8 cellular contexts compared by ENCODE assay signal in genomic region chr7:39948375-39948774, GRCh38. TPM values are rescaled to one million over a fixed set of nuclear protein-coding genes. Genes with fewer than 3 reads are reported as not detected.
DNase-seq lines count a peak whose midpoint lies in the region; ATAC-seq, FAIRE-seq and TF ChIP-seq lines count a peak whose summit lies in the region.

No MANE protein-coding gene starts in this region.

- H3K27me3 ChIP-seq in KMS-11 (ENCODE audit: insufficient read depth, low read depth) (no peaks in the 10 kb centered on the region), HepG2 (ENCODE audit: control insufficient read depth in 1 of 2, insufficient read depth in 2 of 2, low read length in 2 of 2) (no peaks in the 10 kb centered on the region; a peak in 1 of 5 replicates), tibial nerve (no peaks in the 10 kb centered on the region)

- peak overlapping the region; percentile 89 for H3K4me2 ChIP-seq in KMS-11
- peak overlapping the region; percentile 96 for H3K4me2 ChIP-seq in HepG2 (ENCODE audit: low read depth, low read length)

- in situ Hi-C loops in HepG2 (cut with HindIII; ENCODE audit: extremely low pct_ligation_motif_present, low pct_unique_long_range_greater_than_20kb), result no loop called here

- WGBS in HepG2 (ENCODE audit: low lambda C conversion rate), result 54% methylated on average over 8 of the region's 8 CpGs
- WGBS in tibial nerve, 2 donors, result 55 to 64% methylated on average over 8 of the region's 8 CpGs

- TF ChIP-seq POLR2A in HepG2 (IDR thresholded peaks at IDR 0.05; ENCODE audit: insufficient read depth in 1 of 2, low read depth in 2 of 2, low read length in 2 of 2) (no peak), tibial nerve (IDR thresholded peaks at IDR 0.05) (no peak)

- ATAC-seq in HepG2, result no peak
- no peak for ATAC-seq in GM18907 (IDR thresholded peaks at IDR 0.05; ENCODE audit: unreplicated experiment)
- ATAC-seq in GM21528 (IDR thresholded peaks at IDR 0.05; ENCODE audit: low FRiP score, unreplicated experiment), result no peak

- peaks cover 18% of the 10 kb centered on the region for H3K4me1 ChIP-seq in KMS-11 (ENCODE audit: low read depth, poor library complexity, severe bottlenecking)
- H3K4me1 ChIP-seq in HepG2 (ENCODE audit: insufficient read depth, low read length), result peaks cover 10% of the 10 kb centered on the region; the same call in 1 of the 2 replicates
- peaks cover 0 to 25% (median 11%) of the 10 kb centered on the region in 4 donors for H3K4me1 ChIP-seq in tibial nerve

- H4K20me1 ChIP-seq in KMS-11 (ENCODE audit: insufficient read depth), result peaks cover 17% of the 10 kb centered on the region
- H4K20me1 ChIP-seq in HepG2 (ENCODE audit: insufficient read depth, low read length), result peaks cover 21% of the 10 kb centered on the region

- no TSS peak for BruUV-seq in HepG2 (replicated peaks; lab: Mats Ljungman, UMichigan)

- intact Hi-C loops in HepG2 (cut with micrococcal nuclease; ENCODE audit: unreplicated experiment), result loop anchor here (2.0 kb wide), 2 partner anchors 52 to 186 kb away; partner anchors contain the start of genes MPLKIP and SUGCT

- H3K9ac ChIP-seq in KMS-11 (peak overlapping the region; percentile 91), HepG2 (ENCODE audit: insufficient read depth, low read depth, low read length) (peak overlapping the region; percentile 99)

- TF ChIP-seq EP300 in HepG2 (IDR thresholded peaks at IDR 0.05; ENCODE audit: low read depth in 2 of 2, low read length in 2 of 2), result no peak
- no peak for TF ChIP-seq EP300 in HepG2 (CRISPR knock-in tag; IDR thresholded peaks at IDR 0.05; ENCODE audit: borderline replicate concordance)
- TF ChIP-seq EP300 in tibial nerve (IDR thresholded peaks at IDR 0.05), result no peak

- CTCF ChIA-PET in HepG2 (lab: Yijun Ruan, JAX; ENCODE audit: low intra/inter-chr PET ratio, low total read pairs), result no interaction called here

- H2AFZ ChIP-seq in KMS-11 (ENCODE audit: low read depth) (peak overlapping the region; percentile 71), HepG2 (ENCODE audit: low read length) (no peak overlapping the region)

- peak overlapping the region; percentile 98 for H3K27ac ChIP-seq in KMS-11
- H3K27ac ChIP-seq in angular gyrus (ENCODE audit: low read depth, low read length), result peak overlapping the region; percentile 55
- H3K27ac ChIP-seq in HepG2 (ENCODE audit: extremely low read length, insufficient read depth, low read length), result peak overlapping the region; percentile 100
- H3K27ac ChIP-seq in tibial nerve, result peak overlapping the region; percentile 96 to 99 (median 99)

- POLR2A ChIA-PET in HepG2 (lab: Yijun Ruan, JAX), result interaction anchor here (0.7 to 1.6 kb wide), 7 partner anchors 8 to 186 kb away, joined by 3 to 5 read pairs (median 3); partner anchors contain the start of genes MPLKIP and SUGCT

- H3K79me2 ChIP-seq in KMS-11 (ENCODE audit: insufficient read depth, low read depth) (peaks cover 26% of the 10 kb centered on the region), HepG2 (ENCODE audit: insufficient read depth, low read length) (peaks cover 23% of the 10 kb centered on the region)

- H3K36me3 ChIP-seq in KMS-11 (ENCODE audit: insufficient read depth) (no peaks in the 10 kb centered on the region), HepG2 (replicated peaks in 1 of 2; ENCODE audit: control insufficient read depth in 1 of 2, insufficient read depth in 2 of 2, low read length in 2 of 2) (no peaks in the 10 kb centered on the region), tibial nerve (no peaks in the 10 kb centered on the region)

- peak; percentile 10 for DNase-seq in AG20443 (ENCODE audit: low spot score)
- DNase-seq in HepG2 (ENCODE audit: low spot score), result no peak
- no peak for DNase-seq in tibial nerve (ENCODE audit: low spot score in 2 of 2)
- DNase-seq in NOMO-1 treated with DMSO at 0.1 percent for 48 hours (lab: John Stamatoyannopoulos, UW; ENCODE audit: unreplicated experiment), result no peak

- H3K4me3 ChIP-seq in KMS-11 (IDR thresholded peaks at IDR 0.05; ENCODE audit: insufficient read depth, low read depth, low read length) (no peak overlapping the region), HepG2 (replicated peaks in 1 of 3; ENCODE audit: insufficient read depth in 1 of 3, low read depth in 2 of 3, low read length in 3 of 3) (peak overlapping the region; percentile 64 to 100 (median 89)), tibial nerve (peak overlapping the region; percentile 71 to 96 (median 89))

- FAIRE-seq in HepG2 (lab: Jason Lieb, UNC), result no peak

- H3K9me3 ChIP-seq in HepG2 (ENCODE audit: low read length), result no peaks in the 10 kb centered on the region
- no peaks in the 10 kb centered on the region for H3K9me3 ChIP-seq in tibial nerve

- no peak for TF ChIP-seq RAD21 in HepG2 (CRISPR knock-in tag; IDR thresholded peaks at IDR 0.05)

- TF ChIP-seq CTCF in KMS-11 (conservative IDR thresholded peaks at IDR 0.05; ENCODE audit: low read depth, low read length), result no peak
- TF ChIP-seq CTCF in HepG2 (CRISPR knock-in tag; IDR thresholded peaks at IDR 0.05), result no peak
- no peak for TF ChIP-seq CTCF in tibial nerve (IDR thresholded peaks at IDR 0.05)

TF ChIP-seq in HepG2, 621 proteins besides CTCF, POLR2A, EP300 and RAD21:
- TF ChIP-seq ZMYM3 (CRISPR knock-in tag; IDR thresholded peaks at IDR 0.05), result peak; percentile 49; the same call in 1 of the 2 replicates
- TF ChIP-seq RCOR2 (CRISPR knock-in tag; IDR thresholded peaks at IDR 0.05), result 0 out of 2 replicates have a peak, but pooled peaks have one; percentile 43
- TF ChIP-seq STAT5B (CRISPR knock-in tag; IDR thresholded peaks at IDR 0.05), result no peak
- TF ChIP-seq NKX3-1 (CRISPR knock-in tag; IDR thresholded peaks at IDR 0.05), result no peak
- TF ChIP-seq ZC3H4 (CRISPR knock-in tag; IDR thresholded peaks at IDR 0.05; ENCODE audit: borderline replicate concordance), result 0 out of 2 replicates have a peak, but pooled peaks have one; percentile 67
- TF ChIP-seq FOXO4 (CRISPR knock-in tag; conservative IDR thresholded peaks at IDR 0.05), result no peak
- 0 out of 2 replicates have a peak, but pooled peaks have one; percentile 43 for TF ChIP-seq ZMYM2 (CRISPR knock-in tag; IDR thresholded peaks at IDR 0.05)
- peak; percentile 97 for TF ChIP-seq ZNF770 (CRISPR knock-in tag; IDR thresholded peaks at IDR 0.05)

RNA-seq across cellular contexts. Expression of gene CDK13, which starts 1.7 kb away (rescaled TPM):
- total RNA-seq in HepG2 (2016; rRNA removed; fragmentation: Illumina TruSeq; extraction: Trizol) (35.0 and 40.9 TPM in 2 replicates), tibial nerve (100 to 1,000 TPM in 3 of 4 donors, 10 to 100 TPM in 1; 87.8 to 128 (median 114) TPM)
- 185 and 197 TPM in 2 replicates for total RNA-seq in HepG2 (2016; cell fraction: cytosol; rRNA removed; fragmentation: Illumina TruSeq; extraction: Trizol; ENCODE audit: low read depth)
- total RNA-seq in HepG2 (2016; cell fraction: insoluble cytoplasmic fraction; rRNA removed; fragmentation: Illumina TruSeq; extraction: Trizol), result 31.5 and 38.9 TPM in 2 replicates
- total RNA-seq in HepG2 (2016; cell fraction: membrane; rRNA removed; fragmentation: Illumina TruSeq; extraction: Trizol), result 96.5 and 112 TPM in 2 replicates
- 61.2 and 62.8 TPM in 2 replicates for total RNA-seq in HepG2 (2016; cell fraction: nucleus; rRNA removed; fragmentation: Illumina TruSeq; extraction: Trizol)
- 20.7 and 21.0 TPM in 2 replicates for polyA plus RNA-seq in HepG2 (2011; rRNA removed)
- polyA plus RNA-seq in HepG2 (2011; cell fraction: cytosol; rRNA removed), result 10.2 and 14.3 TPM in 2 replicates
- 27.6 and 31.2 TPM in 2 replicates for polyA plus RNA-seq in HepG2 (2011; cell fraction: nucleus; rRNA removed)
- 19.2 and 19.7 TPM in 2 replicates for polyA plus RNA-seq in HepG2 (2012)
- 0.78 and 1.0 TPM in 2 replicates for polyA plus RNA-seq in HepG2 (2016; cell fraction: cytosol; fragmentation: Illumina TruSeq; extraction: Trizol; ENCODE audit: low read depth)
- polyA plus RNA-seq in HepG2 (2016; cell fraction: insoluble cytoplasmic fraction; fragmentation: Illumina TruSeq; extraction: Trizol; ENCODE audit: low read depth), result 27.4 and 28.3 TPM in 2 replicates
- polyA plus RNA-seq in HepG2 (2016; cell fraction: membrane; fragmentation: Illumina TruSeq; extraction: Trizol; ENCODE audit: low read depth), result 2.9 and 3.7 TPM in 2 replicates
- polyA plus RNA-seq in HepG2 (2016; cell fraction: nucleus; fragmentation: Illumina TruSeq; extraction: Trizol; ENCODE audit: insufficient read depth, low read depth), result 48.0 and 54.1 TPM in 2 replicates
- 30.6 and 45.8 TPM in 2 replicates for polyA minus RNA-seq in HepG2 (2011; rRNA and poly(A)+ RNA removed; ENCODE audit: low replicate concordance)
- polyA minus RNA-seq in HepG2 (2011; cell fraction: cytosol; rRNA and poly(A)+ RNA removed), result 21.5 and 22.7 TPM in 2 replicates
- 124 and 129 TPM in 2 replicates for polyA minus RNA-seq in HepG2 (2011; cell fraction: nucleus; rRNA and poly(A)+ RNA removed)
